Comparison of ENCODE assay signal across 24 cellular contexts in genomic region chr1:212078826-212079225, GRCh38.
"Had no signal": no experiment of that assay in that cellular context is flagged by ENCODE, and none has a peak within 500 bp of the region (broad histone marks: within the 10 kb centered on the region; RNA-seq: fewer than 3 reads in every experiment).

No MANE protein-coding gene starts in this region.

- H3K4me1 ChIP-seq: SJSA1 had no signal

- H3K9me3 ChIP-seq: MG63, SJSA1 had no signal

- H3K27ac ChIP-seq: HL-60, SJSA1, SK-N-MC had no signal

- H3K27me3 ChIP-seq: MG63, SJSA1 had no signal

- H3K4me3 ChIP-seq: MG63, SJSA1, SK-N-MC had no signal

- DNase-seq: IMR-90, Karpas-422, KG1, MG63, NCI-H1092, NCI-H1105 treated with DMSO at 0.1 percent for 48 hours, NCI-H1417 treated with DMSO at 0.1 percent for 48 hours, NCI-H146, NCI-H1694 treated with DMSO at 0.1 percent for 48 hours, NCI-H2029, NCI-H2081 treated with DMSO at 0.1 percent for 48 hours, NCI-H2171, NCI-H226, NCI-H446, NCI-H510A, NCI-H524 treated with DMSO at 0.1 percent for 48 hours, NCI-H69, NCI-H774, Right ventricle myocardium superior, RPMI8226, SIG-M5 had no signal
